Comparison of ENCODE assay signal across 32 cellular contexts in the genomic region with DNA sequence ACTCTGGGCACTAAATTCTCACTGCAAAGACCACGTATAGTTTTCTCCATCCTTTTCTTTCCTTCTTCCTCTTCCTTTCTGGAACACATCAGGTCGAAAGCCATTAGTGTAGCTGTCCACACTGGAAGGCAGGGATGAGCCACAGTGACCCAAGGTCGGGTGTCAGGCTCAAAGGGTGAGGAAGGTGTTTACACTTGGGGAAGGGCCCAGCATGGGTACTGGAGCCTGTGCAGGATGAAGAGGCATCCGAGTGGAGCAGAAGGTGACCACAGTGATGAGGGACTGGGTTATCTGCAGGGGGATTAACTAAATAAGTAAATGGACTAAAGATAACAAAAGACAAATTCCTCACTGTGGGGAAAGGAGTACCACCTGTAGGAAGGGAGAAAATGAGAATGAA.
"Had no signal": no experiment of that assay in that cellular context is flagged by ENCODE, and none has a peak within 500 bp of the region (broad histone marks: within the 10 kb centered on the region; RNA-seq: fewer than 3 reads in every experiment).

No MANE protein-coding gene starts in this region.

- H3K9me3 ChIP-seq: SJCRH30 had no signal

- H3K4me3 ChIP-seq: PC-9, SJCRH30, SK-N-MC had no signal

- H3K27ac ChIP-seq: KMS-11, PC-9, RWPE1, SJCRH30, SK-N-MC had no signal

- H3K4me2 ChIP-seq: KMS-11, PC-9 had no signal

- ATAC-seq: Panc1, Right ventricle myocardium inferior, SK-N-SH treated with all-trans-retinoic acid at 6 μM for 48 hours had no signal

- H2AFZ ChIP-seq: PC-9 had no signal

- H3K27me3 ChIP-seq: SJCRH30 had no signal

- H3K36me3 ChIP-seq: SJCRH30 had no signal

- DNase-seq: Karpas-422, NCI-H1048, NCI-H1092 treated with DMSO at 0.1 percent for 48 hours, NCI-H1105 treated with DMSO at 0.1 percent for 48 hours, NCI-H1417, NCI-H1436, NCI-H146, NCI-H1694, NCI-H187, NCI-H1930, NCI-H2029 treated with DMSO at 0.1 percent for 48 hours, NCI-H2081 treated with DMSO at 0.1 percent for 48 hours, NCI-H2107, NCI-H2171, NCI-H226, NCI-H446 treated with DMSO at 0.1 percent for 48 hours, NCI-H510A, NCI-H524, NCI-H526, NCI-H69, NCI-H748 treated with DMSO at 0.1 percent for 48 hours, NCI-H82, PC-9, SHP77, SIG-M5, SJCRH30 had no signal

- H3K9ac ChIP-seq: KMS-11 had no signal

- H3K4me1 ChIP-seq: SJCRH30 had no signal
